ENCODE assay signal across 17 cellular contexts in the genomic region with DNA sequence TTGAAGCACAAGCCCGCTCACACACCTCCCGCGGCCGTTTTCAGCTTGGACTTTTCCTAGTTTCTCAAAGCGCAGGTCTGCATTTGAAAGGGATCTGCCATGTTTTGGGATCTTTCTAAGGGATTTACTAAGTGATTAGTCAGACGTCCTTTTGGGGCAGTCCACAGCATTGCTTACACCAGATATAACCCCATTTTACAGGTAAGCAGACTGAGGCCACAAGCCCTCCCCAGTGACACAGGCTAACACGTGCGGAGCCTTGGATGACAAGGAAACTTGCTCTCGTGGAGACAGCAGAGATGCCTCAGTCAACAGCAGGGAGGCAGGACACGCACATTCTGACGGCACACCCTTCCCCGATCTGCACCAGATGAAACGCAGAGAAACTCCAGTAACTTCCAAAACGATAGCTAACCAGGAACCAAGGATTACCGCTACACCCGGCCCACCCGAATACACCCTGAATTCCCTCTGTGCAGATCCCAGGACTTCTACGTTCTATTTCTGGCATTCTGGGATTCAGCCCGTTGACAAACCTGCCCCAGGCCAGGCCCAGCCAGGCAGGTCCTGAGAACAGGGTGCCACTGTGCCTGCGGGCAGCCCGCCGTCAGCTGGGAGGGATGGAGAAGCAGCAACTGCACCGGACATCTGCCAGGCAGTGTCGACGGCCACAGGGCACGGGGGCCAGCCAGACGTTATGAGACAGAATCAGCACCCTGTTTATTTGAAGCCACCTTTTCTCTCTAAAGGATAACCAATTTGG. TPM values are rescaled to one million over a fixed set of nuclear protein-coding genes. Genes with fewer than 3 reads are reported as not detected.
"Had no signal": no experiment of that assay in that cellular context is flagged by ENCODE, and none has a peak within 500 bp of the region (broad histone marks: within the 10 kb centered on the region; RNA-seq: fewer than 3 reads in every experiment).

No MANE protein-coding gene starts in this region.

- H3K27ac ChIP-seq: suprapubic skin had no signal

- H3K27me3 ChIP-seq: body of pancreas had no signal

- DNase-seq: activated CD4-positive, alpha-beta T cell treated with anti-CD3 and anti-CD28 coated beads, Interleukin-2, amount 50 U/mL, for 1 hour; dermis blood vessel endothelial cell; stimulated activated CD4-positive, alpha-beta T cell treated with anti-CD3 and anti-CD28 coated beads, Interleukin-1b, Interleukin-23, amount 100 ng/mL, for 48 hours; stimulated activated naive CD4-positive, alpha-beta T cell had no signal

- H3K9me3 Mint-ChIP-seq: activated naive CD4-positive, alpha-beta T cell treated with anti-CD3 and anti-CD28 coated beads, Interleukin-2, amount 50 U/mL, for 24 hours; activated T-helper 2 cell treated with anti-CD3 and anti-CD28 coated beads, Interferon-gamma antibody, Interleukin-2, Interleukin-4, amounts not matched to agents 10 μg/mL and 5 μg/mL and 100 μg/mL, durations not matched to agents 14 hours and 24 hours and 36 hours; central memory CD8-positive, alpha-beta T cell; T-helper 1 cell treated with Interleukin-12 subunit alpha and Interleukin-12 subunit beta and Interleukin-4 antibody, amounts not matched to agents 30 μg/mL and 1 μg/mL, for 36 hours had no signal

- H3K36me3 Mint-ChIP-seq: memory B cell had no signal

- H3K4me3 Mint-ChIP-seq: activated naive CD4-positive, alpha-beta T cell treated with anti-CD3 and anti-CD28 coated beads, Interleukin-2, amount 50 U/mL, for 24 hours; central memory CD8-positive, alpha-beta T cell; memory B cell; T-helper 1 cell treated with Interleukin-12 subunit alpha and Interleukin-12 subunit beta and Interleukin-4 antibody, amounts not matched to agents 30 μg/mL and 1 μg/mL, for 36 hours had no signal

- H3K4me1 Mint-ChIP-seq: activated naive CD4-positive, alpha-beta T cell treated with anti-CD3 and anti-CD28 coated beads, Interleukin-2, amount 50 U/mL, for 24 hours; central memory CD8-positive, alpha-beta T cell; memory B cell had no signal

- H3K36me3 ChIP-seq: suprapubic skin had no signal

- H3K4me3 ChIP-seq: body of pancreas, suprapubic skin had no signal

- H3K27ac Mint-ChIP-seq: activated naive CD4-positive, alpha-beta T cell treated with anti-CD3 and anti-CD28 coated beads, Interleukin-2, amount 50 U/mL, for 24 hours; activated T-helper 2 cell treated with anti-CD3 and anti-CD28 coated beads, Interferon-gamma antibody, Interleukin-2, Interleukin-4, amounts not matched to agents 10 μg/mL and 5 μg/mL and 100 μg/mL, durations not matched to agents 14 hours and 24 hours and 36 hours; memory B cell; T-helper 1 cell treated with Interleukin-12 subunit alpha and Interleukin-12 subunit beta and Interleukin-4 antibody, amounts not matched to agents 30 μg/mL and 1 μg/mL, for 36 hours had no signal

- ATAC-seq: body of pancreas, right cardiac atrium had no signal

- H3K9me3 ChIP-seq: body of pancreas, suprapubic skin had no signal

RNA-seq across cellular contexts. Expression of a gene that starts 27.9 kb away (rescaled TPM):
- total RNA-seq: activated CD8-positive, alpha-beta memory T cell treated with anti-CD3 and anti-CD28 coated beads for 36 hours; activated T-helper 2 cell treated with anti-CD3 and anti-CD28 coated beads, Interferon-gamma antibody, Interleukin-2, Interleukin-4, amounts not matched to agents 10 μg/mL and 5 μg/mL and 100 μg/mL, durations not matched to agents 14 hours and 24 hours and 36 hours; body of pancreas; dermis blood vessel endothelial cell; epithelial cell of proximal tubule; glomerular endothelial cell; posterior vena cava; right cardiac atrium; suprapubic skin; ureter had no signal
- polyA plus RNA-seq: right cardiac atrium had no signal
